In the genomic region with DNA sequence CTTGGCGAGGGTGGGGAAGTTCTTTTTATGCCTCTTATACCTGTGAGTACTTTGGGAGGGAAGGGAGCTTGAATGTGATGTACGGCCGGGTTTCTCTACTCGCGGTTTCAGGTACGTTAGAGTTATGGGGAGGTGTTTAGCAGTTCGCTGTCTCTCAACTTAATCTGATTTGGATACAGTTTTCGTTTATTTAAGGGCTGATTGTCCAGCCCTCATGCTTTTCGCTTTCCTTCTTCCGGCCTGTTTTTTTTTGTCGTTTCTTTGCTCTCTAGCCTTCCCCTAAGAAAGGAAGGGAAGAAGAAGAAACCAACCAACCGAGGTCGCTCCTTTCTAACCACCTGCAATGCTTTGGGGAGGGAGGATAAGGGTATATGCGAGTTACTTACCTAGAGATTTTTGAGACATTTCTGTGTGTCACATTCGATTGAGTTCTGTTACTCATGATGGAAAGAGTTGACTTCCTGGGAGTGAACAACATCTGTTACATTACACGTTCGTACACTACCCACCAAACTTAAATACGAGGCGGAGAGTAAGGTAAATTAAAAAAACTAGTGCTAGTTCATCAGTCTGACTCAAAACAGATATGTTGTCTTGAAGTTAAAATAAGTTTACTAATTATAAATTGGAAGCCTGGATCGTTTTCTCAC, we compare ENCODE assay signal across 8 cellular contexts. TPM values are rescaled to one million over a fixed set of nuclear protein-coding genes. Genes with fewer than 3 reads are reported as not detected.
A peak's percentile ranks its signal among the peaks of the same experiment; 100 is the strongest.
DNase-seq lines count a peak whose midpoint lies in the region; ATAC-seq and TF ChIP-seq lines count a peak whose summit lies in the region.

No MANE protein-coding gene starts in this region.

- ATAC-seq in left ventricle myocardium superior (no peak), left lung (peak; percentile 2)

- DNase-seq in right atrium auricular region (ENCODE audit: low spot score): no peak
- DNase-seq in left ventricle myocardium superior: no peak
- DNase-seq in KBM-7: peak; percentile 55
- DNase-seq in astrocyte of the cerebellum (ENCODE audit: low read depth): no peak
- DNase-seq in left lung: no peak
- DNase-seq in activated CD8-positive, alpha-beta memory T cell treated with anti-CD3 and anti-CD28 coated beads, Interleukin-2, amount 50 U/mL, for 4 hours: no peak
- no peak for DNase-seq in activated naive CD8-positive, alpha-beta T cell treated with anti-CD3 and anti-CD28 coated beads for 36 hours
- no peak for DNase-seq in SHP77 (lab: John Stamatoyannopoulos, UW)

- H3K36me3 ChIP-seq in right atrium auricular region (peaks cover 2% of the 10 kb centered on the region), left lung (no peaks in the 10 kb centered on the region)

- in situ Hi-C loops in KBM-7 (cut with MboI; ENCODE audit: low pct_unique_long_range_greater_than_20kb, low sequenced_read_pairs) (no loop called here), astrocyte of the cerebellum (cut with HindIII; ENCODE audit: low sequenced_read_pairs) (no loop called here)

- peak overlapping the region; percentile 93 for H3K27ac ChIP-seq in right atrium auricular region
- peak overlapping the region; percentile 88 to 95 for H3K27ac ChIP-seq in left lung

- H3K36me3 Mint-ChIP-seq in activated naive CD8-positive, alpha-beta T cell treated with anti-CD3 and anti-CD28 coated beads for 36 hours: peaks cover 6% of the 10 kb centered on the region

- peaks cover 0 to 46% of the 10 kb centered on the region in 2 donors for H3K4me1 ChIP-seq in right atrium auricular region
- peaks cover 16 to 47% of the 10 kb centered on the region in 2 donors for H3K4me1 ChIP-seq in left lung

- TF ChIP-seq CTCF in right atrium auricular region (IDR thresholded peaks at IDR 0.05) (no peak), astrocyte of the cerebellum (IDR thresholded peaks at IDR 0.05; ENCODE audit: low read depth, low read length, missing control alignments) (no peak), left lung (IDR thresholded peaks at IDR 0.05) (no peak)

- H3K4me3 ChIP-seq in right atrium auricular region (peak overlapping the region; percentile 71 to 98), astrocyte of the cerebellum (ENCODE audit: low read depth, low read length) (peak overlapping the region; percentile 84), left lung (peak overlapping the region; percentile 66 to 97)

- no peak overlapping the region for H3K27ac Mint-ChIP-seq in activated naive CD8-positive, alpha-beta T cell treated with anti-CD3 and anti-CD28 coated beads for 36 hours

- intact Hi-C loops in left ventricle myocardium superior (cut with micrococcal nuclease) (no loop called here), left lung (cut with DNase I) (loop anchor here in 1 of 2 donors (10.0 kb wide), 1 partner anchor 153 kb away; a partner anchor contains a TSS)

- H3K4me3 Mint-ChIP-seq in activated naive CD8-positive, alpha-beta T cell treated with anti-CD3 and anti-CD28 coated beads for 36 hours: no peak overlapping the region

- no peaks in the 10 kb centered on the region for H3K9me3 Mint-ChIP-seq in activated naive CD8-positive, alpha-beta T cell treated with anti-CD3 and anti-CD28 coated beads for 36 hours

- H3K27me3 Mint-ChIP-seq in activated naive CD8-positive, alpha-beta T cell treated with anti-CD3 and anti-CD28 coated beads for 36 hours: no peaks in the 10 kb centered on the region

- H3K9me3 ChIP-seq in right atrium auricular region: no peaks in the 10 kb centered on the region
- no peaks in the 10 kb centered on the region for H3K9me3 ChIP-seq in left lung

- H3K27me3 ChIP-seq in right atrium auricular region (no peaks in the 10 kb centered on the region), left lung (no peaks in the 10 kb centered on the region)

- peaks cover 39% of the 10 kb centered on the region for H3K4me1 Mint-ChIP-seq in activated naive CD8-positive, alpha-beta T cell treated with anti-CD3 and anti-CD28 coated beads for 36 hours

RNA-seq across cellular contexts. Expression of a gene that starts 0.9 kb away (rescaled TPM):
- 10 to 100 TPM; 50.7 to 81.0 TPM for total RNA-seq in right atrium auricular region
- total RNA-seq in left ventricle myocardium superior: 89.4 TPM
- total RNA-seq in left lung: 10 to 100 TPM; 27.6 to 37.4 TPM
- total RNA-seq in activated naive CD8-positive, alpha-beta T cell treated with anti-CD3 and anti-CD28 coated beads for 36 hours: 10 to 100 TPM; 98.7 to 99.6 TPM

RNA-seq across cellular contexts. Expression of a gene that starts 1.9 kb away (rescaled TPM):
- total RNA-seq in right atrium auricular region: 10 to 100 TPM; 21.4 to 28.9 TPM
- total RNA-seq in left ventricle myocardium superior: 20.8 TPM
- total RNA-seq in left lung: 10 to 100 TPM; 27.2 to 35.9 TPM
- total RNA-seq in activated naive CD8-positive, alpha-beta T cell treated with anti-CD3 and anti-CD28 coated beads for 36 hours: 10 to 100 TPM; 30.0 to 31.7 TPM

RNA-seq across cellular contexts. Expression of a gene that starts 37.1 kb away (rescaled TPM):
- total RNA-seq in right atrium auricular region (under 1 TPM in 1 of 2 donors, not detected in 1; 0.75 TPM), left ventricle myocardium superior (0.77 TPM), left lung (1 to 10 TPM in 1 of 2 donors, under 1 TPM in 1; 0.93 to 1.4 TPM)
- under 1 TPM; 0.30 to 0.37 TPM for total RNA-seq in activated naive CD8-positive, alpha-beta T cell treated with anti-CD3 and anti-CD28 coated beads for 36 hours
